31 cellular contexts compared by ENCODE assay signal in genomic region chr22:38419121-38419863, GRCh38. TPM values are rescaled to one million over a fixed set of nuclear protein-coding genes. Genes with fewer than 3 reads are reported as not detected.
DNase-seq lines count a peak whose midpoint lies in the region; ATAC-seq and TF ChIP-seq lines count a peak whose summit lies in the region.
"Had no signal": no experiment of that assay in that cellular context is flagged by ENCODE, and none has a peak within 500 bp of the region (broad histone marks: within the 10 kb centered on the region; RNA-seq: fewer than 3 reads in every experiment).

No MANE protein-coding gene starts in this region.

- H3K4me2 ChIP-seq in hepatocyte, result no peak overlapping the region
- H3K4me2 ChIP-seq in parathyroid adenoma (ENCODE audit: low read length), result peak overlapping the region; percentile 22
- no peak overlapping the region for H3K4me2 ChIP-seq in MM.1S (ENCODE audit: low read depth, low read length)

- H3K4me1 ChIP-seq in hepatocyte (ENCODE audit: insufficient read depth) (peaks cover 4% of the 10 kb centered on the region), parathyroid adenoma (no peaks in the 10 kb centered on the region), MM.1S (ENCODE audit: low read length) (no peaks in the 10 kb centered on the region)
- H3K4me1 ChIP-seq: gastroesophageal sphincter, sigmoid colon, testis had no signal

- H3K4me3 ChIP-seq in hepatocyte (no peak overlapping the region), parathyroid adenoma (ENCODE audit: low read depth, low read length) (no peak overlapping the region), MM.1S (ENCODE audit: low read length) (no peak overlapping the region)
- H3K4me3 ChIP-seq: gastroesophageal sphincter, lung, sigmoid colon, SK-N-MC, testis had no signal

- no peaks in the 10 kb centered on the region for H3K9me2 ChIP-seq in hepatocyte (replicated peaks; ENCODE audit: insufficient read depth)
- no peaks in the 10 kb centered on the region for H3K9me2 ChIP-seq in MM.1S (replicated peaks; ENCODE audit: insufficient read depth, low read length)

- H3K27ac ChIP-seq in hepatocyte (no peak overlapping the region), parathyroid adenoma (no peak overlapping the region), MM.1S (ENCODE audit: low read length) (no peak overlapping the region)
- H3K27ac ChIP-seq: gastroesophageal sphincter, sigmoid colon, SK-N-MC, testis, VCaP had no signal

- H4K20me1 ChIP-seq in hepatocyte (ENCODE audit: insufficient read depth, poor library complexity, severe bottlenecking), result no peaks in the 10 kb centered on the region
- no peaks in the 10 kb centered on the region for H4K20me1 ChIP-seq in MM.1S (ENCODE audit: insufficient read depth, low read length)

- no peak for TF ChIP-seq RAD21 in Ishikawa (IDR thresholded peaks at IDR 0.05; ENCODE audit: low read depth)

- H3K36me3 ChIP-seq in hepatocyte (replicated peaks; ENCODE audit: insufficient read depth, low read depth), result no peaks in the 10 kb centered on the region
- H3K36me3 ChIP-seq in parathyroid adenoma (ENCODE audit: control insufficient read depth, insufficient read depth, low read length), result no peaks in the 10 kb centered on the region
- no peaks in the 10 kb centered on the region for H3K36me3 ChIP-seq in MM.1S (replicated peaks; ENCODE audit: insufficient read depth, low read length)
- H3K36me3 ChIP-seq: gastroesophageal sphincter, sigmoid colon had no signal

- no peaks in the 10 kb centered on the region for H3K79me2 ChIP-seq in hepatocyte
- no peaks in the 10 kb centered on the region for H3K79me2 ChIP-seq in parathyroid adenoma
- no peaks in the 10 kb centered on the region for H3K79me2 ChIP-seq in MM.1S (ENCODE audit: low read length)

- TF ChIP-seq CTCF in hepatocyte (IDR thresholded peaks at IDR 0.05; ENCODE audit: poor library complexity) (no peak), parathyroid adenoma (IDR thresholded peaks at IDR 0.05) (no peak), MM.1S (IDR thresholded peaks at IDR 0.05; ENCODE audit: low read length) (no peak)

- ATAC-seq in HG02973 (IDR thresholded peaks at IDR 0.05; ENCODE audit: unreplicated experiment), result no peak
- no peak for ATAC-seq in GM19397 (IDR thresholded peaks at IDR 0.05; ENCODE audit: unreplicated experiment)
- ATAC-seq: gastroesophageal sphincter; stimulated activated naive CD8-positive, alpha-beta T cell treated with anti-CD3 and anti-CD28 coated beads, Interleukin-15, Interleukin-2, amounts not matched to agents 100 U/mL and 50 U/mL, for 24 hours; T-helper 17 cell had no signal

- no peak overlapping the region for H3K9ac ChIP-seq in parathyroid adenoma
- no peak overlapping the region for H3K9ac ChIP-seq in MM.1S (ENCODE audit: low read length)

- H3K9me3 ChIP-seq in hepatocyte (ENCODE audit: low read depth) (no peaks in the 10 kb centered on the region), parathyroid adenoma (ENCODE audit: control insufficient read depth, low read length) (no peaks in the 10 kb centered on the region), MM.1S (replicated peaks; ENCODE audit: insufficient read depth, low read length) (no peaks in the 10 kb centered on the region)
- H3K9me3 ChIP-seq: gastroesophageal sphincter, sigmoid colon, testis had no signal

- peak; percentile 40; the same call in 1 of the 2 replicates for TF ChIP-seq EP300 in Ishikawa (IDR thresholded peaks at IDR 0.05; ENCODE audit: borderline replicate concordance)

- 88% methylated on average over 14 of the region's 14 CpGs for WGBS in hepatocyte (ENCODE audit: low lambda C conversion rate, missing lambda C conversion rate)

- DNase-seq in DMS79 (lab: John Stamatoyannopoulos, UW) (peak; percentile 62), hepatocyte (ENCODE audit: low spot score) (peak; percentile 3), MM.1S (no peak)
- DNase-seq: activated CD4-positive, alpha-beta T cell treated with anti-CD3 and anti-CD28 coated beads for 48 hours; activated gamma-delta T cell; activated naive CD8-positive, alpha-beta T cell treated with anti-CD3 and anti-CD28 coated beads, Interleukin-2, amount 10 ng/mL, durations not matched to agents 7 days and 5 days; activated T-cell treated with anti-CD3 and anti-CD28 coated beads, Interleukin-2, amount 50 U/mL, for 1 hour; Calu3; GOT3; NCI-H1105; NCI-H2081; NCI-H446 treated with DMSO at 0.1 percent for 48 hours; nephron progenitor cell; RPMI8226; sigmoid colon; stimulated activated CD4-positive, alpha-beta T cell treated with anti-CD3 and anti-CD28 coated beads, Interleukin-4, amount 100 ng/mL, for 4 hours; stimulated activated naive CD8-positive, alpha-beta T cell treated with anti-CD3 and anti-CD28 coated beads, Interleukin-15, Interleukin-2, amounts not matched to agents 100 U/mL and 50 U/mL, for 24 hours; T-helper 17 cell; testis had no signal

- H3K27me3 ChIP-seq in hepatocyte (no peaks in the 10 kb centered on the region), parathyroid adenoma (ENCODE audit: control insufficient read depth, insufficient read depth, low read length) (no peaks in the 10 kb centered on the region), MM.1S (replicated peaks; ENCODE audit: insufficient read depth, low read length) (no peaks in the 10 kb centered on the region)
- H3K27me3 ChIP-seq: gastroesophageal sphincter, sigmoid colon, testis had no signal

- H3F3A ChIP-seq in MM.1S (ENCODE audit: insufficient read depth, low read length), result no peaks in the 10 kb centered on the region

- H2AFZ ChIP-seq in hepatocyte, result no peak overlapping the region
- H2AFZ ChIP-seq in parathyroid adenoma, result no peak overlapping the region
- no peak overlapping the region for H2AFZ ChIP-seq in MM.1S (ENCODE audit: low read length)

TF ChIP-seq in Ishikawa, 13 proteins besides CTCF, POLR2A, EP300 and RAD21:
- TF ChIP-seq CREB1 (IDR thresholded peaks at IDR 0.05; ENCODE audit: low read depth) (no peak), TCF12 (IDR thresholded peaks at IDR 0.05; ENCODE audit: low read depth) (peak; percentile 65), TAF1 (IDR thresholded peaks at IDR 0.05; ENCODE audit: low read depth) (no peak), MAX (IDR thresholded peaks at IDR 0.05) (peak; percentile 19; the same call in 1 of the 2 replicates), TEAD4 (IDR thresholded peaks at IDR 0.05) (no peak), NFIC (IDR thresholded peaks at IDR 0.05) (peak; percentile 71; the same call in 1 of the 2 replicates), ZBTB7A (IDR thresholded peaks at IDR 0.05; ENCODE audit: low read depth) (no peak), REST (IDR thresholded peaks at IDR 0.05; ENCODE audit: low read depth) (no peak)
TF ChIP-seq in Ishikawa: peak in this region for 3.

RNA-seq across cellular contexts. Expression of gene KCNJ4, which starts 35.7 kb away (rescaled TPM):
- total RNA-seq in hepatocyte, result 0.24 and 0.50 TPM in 2 replicates
- polyA plus RNA-seq in hepatocyte, result 0.08 and 0.30 TPM in 2 replicates
- total RNA-seq: activated CD8-positive, alpha-beta memory T cell treated with anti-CD3 and anti-CD28 coated beads for 36 hours; activated naive CD8-positive, alpha-beta T cell treated with anti-CD3 and anti-CD28 coated beads, Interleukin-2, amount 10 ng/mL, durations not matched to agents 7 days and 5 days; Calu3; dermis microvascular lymphatic vessel endothelial cell; fibroblast of lung; gastroesophageal sphincter; lung; sigmoid colon; T-helper 17 cell had no signal
- polyA plus RNA-seq: CD14-positive monocyte, fibroblast of lung, lung had no signal

RNA-seq across cellular contexts. Expression of gene KDELR3, which starts 48.6 kb away (rescaled TPM):
- total RNA-seq in hepatocyte, result 92.4 and 98.9 TPM in 2 replicates
- 169 and 171 TPM in 2 replicates for polyA plus RNA-seq in hepatocyte
- total RNA-seq: T-helper 17 cell had no signal
- polyA plus RNA-seq: CD14-positive monocyte had no signal
